Comparison of ENCODE assay signal across 14 cellular contexts in genomic region chr9:135522931-135523330, GRCh38. TPM values are rescaled to one million over a fixed set of nuclear protein-coding genes. Genes with fewer than 3 reads are reported as not detected.
"Had no signal": no experiment of that assay in that cellular context is flagged by ENCODE, and none has a peak within 500 bp of the region (broad histone marks: within the 10 kb centered on the region; RNA-seq: fewer than 3 reads in every experiment).

No MANE protein-coding gene starts in this region.

- H3K4me1 Mint-ChIP-seq: activated naive CD8-positive, alpha-beta T cell treated with anti-CD3 and anti-CD28 coated beads, Interleukin-2, amount 50 U/mL, for 24 hours had no signal

- DNase-seq: activated CD4-positive, CD25-positive, alpha-beta regulatory T cell; activated naive CD4-positive, alpha-beta T cell treated with Interleukin-2 at 50 U/mL for 16 hours; activated naive CD8-positive, alpha-beta T cell treated with anti-CD3 and anti-CD28 coated beads, Interleukin-2, amount 50 U/mL, for 24 hours; activated T-cell treated with anti-CD3 and anti-CD28 coated beads, Interleukin-2, amount 50 U/mL, for 72 hours; foreskin melanocyte; islet precursor cell; left ventricle myocardium inferior; mesenchymal stem cell; retina; T-helper 17 cell had no signal

- H3K9me3 Mint-ChIP-seq: activated naive CD8-positive, alpha-beta T cell treated with anti-CD3 and anti-CD28 coated beads, Interleukin-2, amount 50 U/mL, for 24 hours; activated T-cell treated with anti-CD3 and anti-CD28 coated beads, Interleukin-2, amount 50 U/mL, for 72 hours had no signal

- FAIRE-seq: astrocyte, endothelial cell of umbilical vein, TTC549 had no signal

- ATAC-seq: activated naive CD8-positive, alpha-beta T cell treated with anti-CD3 and anti-CD28 coated beads, Interleukin-2, amount 50 U/mL, for 24 hours; activated T-cell treated with anti-CD3 and anti-CD28 coated beads, Interleukin-2, amount 50 U/mL, for 72 hours; T-helper 17 cell had no signal

- H3K27ac Mint-ChIP-seq: activated naive CD8-positive, alpha-beta T cell treated with anti-CD3 and anti-CD28 coated beads, Interleukin-2, amount 50 U/mL, for 24 hours; activated T-cell treated with anti-CD3 and anti-CD28 coated beads, Interleukin-2, amount 50 U/mL, for 72 hours; T-helper 17 cell had no signal

- H3K4me3 Mint-ChIP-seq: activated naive CD8-positive, alpha-beta T cell treated with anti-CD3 and anti-CD28 coated beads, Interleukin-2, amount 50 U/mL, for 24 hours; activated T-cell treated with anti-CD3 and anti-CD28 coated beads, Interleukin-2, amount 50 U/mL, for 72 hours; T-helper 17 cell had no signal

RNA-seq across cellular contexts. Expression of gene LCN1, which starts 1.7 kb away (rescaled TPM):
- total RNA-seq: activated T-cell treated with anti-CD3 and anti-CD28 coated beads, Interleukin-2, amount 50 U/mL, for 72 hours; astrocyte; endothelial cell of umbilical vein; left ventricle myocardium inferior; T-helper 17 cell; tibial nerve had no signal

RNA-seq across cellular contexts. Expression of gene OBP2A, which starts 23.0 kb away (rescaled TPM):
- total RNA-seq: activated T-cell treated with anti-CD3 and anti-CD28 coated beads, Interleukin-2, amount 50 U/mL, for 72 hours; astrocyte; endothelial cell of umbilical vein; left ventricle myocardium inferior; T-helper 17 cell; tibial nerve had no signal

RNA-seq across cellular contexts. Expression of gene PAEP, which starts 38.6 kb away (rescaled TPM):
- total RNA-seq: activated T-cell treated with anti-CD3 and anti-CD28 coated beads, Interleukin-2, amount 50 U/mL, for 72 hours; endothelial cell of umbilical vein; left ventricle myocardium inferior; T-helper 17 cell; tibial nerve had no signal
